In genomic region chr1:156281281-156282142, GRCh38 we compare ENCODE assay signal across 8 cellular contexts. TPM values are rescaled to one million over a fixed set of nuclear protein-coding genes. Genes with fewer than 3 reads are reported as not detected.
DNase-seq lines count a peak whose midpoint lies in the region; ATAC-seq and TF ChIP-seq lines count a peak whose summit lies in the region.

No MANE protein-coding gene starts in this region.

- H3K9ac ChIP-seq in SK-N-MC (ENCODE audit: insufficient read length) (peak overlapping the region; percentile 98), liver (ENCODE audit: low read depth in 1 of 2, low read length in 2 of 2) (peak overlapping the region; percentile 61 to 98)

- no peak for TF ChIP-seq CTCF in breast epithelium (IDR thresholded peaks at IDR 0.05)
- TF ChIP-seq CTCF in liver (IDR thresholded peaks at IDR 0.05; ENCODE audit: low read depth, low read length, missing input control) = no peak

- H3K4me3 ChIP-seq in SK-N-MC (peak overlapping the region; percentile 87), breast epithelium (peak overlapping the region; percentile 77 to 96 (median 89)), liver (ENCODE audit: low read depth in 1 of 3, low read length in 3 of 3) (peak overlapping the region; percentile 82 to 99 (median 96))

- peak; percentile 15 for DNase-seq in NCI-H2029 (lab: John Stamatoyannopoulos, UW)
- DNase-seq in NCI-H2029 treated with DMSO at 0.1 percent for 48 hours (lab: John Stamatoyannopoulos, UW) = no peak
- DNase-seq in SK-N-MC (ENCODE audit: low read depth, low spot score) = no peak
- no peak for DNase-seq in breast epithelium (ENCODE audit: low spot score in 2 of 2)
- DNase-seq in stimulated activated CD8-positive, alpha-beta memory T cell treated with anti-CD3 and anti-CD28 coated beads, Interleukin-2, amount 100 ng/mL, for 48 hours (ENCODE audit: low read depth in 2 of 2) = peak; percentile 37 to 47
- no peak for DNase-seq in HT-29 (ENCODE audit: low spot score)

- ATAC-seq in HG03108 (IDR thresholded peaks at IDR 0.05; ENCODE audit: unreplicated experiment) = peak; percentile 43

- H3K9me3 ChIP-seq in SK-N-MC (ENCODE audit: low read depth, low read length) (no peaks in the 10 kb centered on the region), breast epithelium (no peaks in the 10 kb centered on the region), liver (ENCODE audit: control insufficient read depth in 4 of 4, low read length in 3 of 4) (no peaks in the 10 kb centered on the region)

- TF ChIP-seq POLR2A in breast epithelium (IDR thresholded peaks at IDR 0.05) = no peak

- H3K4me1 ChIP-seq in breast epithelium (peaks cover 0 to 18% of the 10 kb centered on the region in 2 donors), liver (ENCODE audit: control insufficient read depth in 4 of 4, insufficient read depth in 4 of 4, low read length in 3 of 4) (peaks cover 11 to 63% (median 45%) of the 10 kb centered on the region in 4 donors)

- 17% methylated on average over 20 of the region's 20 CpGs for WGBS in liver

- intact Hi-C loops in breast epithelium (cut with DNase I; ENCODE audit: low total_unique reads) = no loop called here

- H3K36me3 ChIP-seq in SK-N-MC (ENCODE audit: insufficient read depth, low read length) (peaks cover 44% of the 10 kb centered on the region), breast epithelium (no peaks in the 10 kb centered on the region), liver (ENCODE audit: control insufficient read depth in 4 of 4, insufficient read depth in 3 of 4, low read depth in 1 of 4, low read length in 3 of 4) (peaks cover 4 to 19% (median 11%) of the 10 kb centered on the region in 4 donors)

- H3K27me3 ChIP-seq in breast epithelium (no peaks in the 10 kb centered on the region), liver (ENCODE audit: control insufficient read depth in 4 of 4, insufficient read depth in 4 of 4, low read length in 3 of 4) (no peaks in the 10 kb centered on the region)

- H3K27ac ChIP-seq in SK-N-MC = peak overlapping the region; percentile 90; the same call in 1 of the 2 replicates
- peak overlapping the region; percentile 88 to 94 for H3K27ac ChIP-seq in breast epithelium
- peak overlapping the region; percentile 95 to 98 for H3K27ac ChIP-seq in liver (ENCODE audit: low read depth in 1 of 2, low read length in 2 of 2)

- no peak for TF ChIP-seq RAD21 in liver (IDR thresholded peaks at IDR 0.05)

TF ChIP-seq in liver, 16 proteins besides CTCF, POLR2A, EP300 and RAD21:
- TF ChIP-seq FOXA1 (IDR thresholded peaks at IDR 0.05) (no peak), EGR1 (IDR thresholded peaks at IDR 0.05; ENCODE audit: low read depth in 2 of 2) (peak; percentile 81 to 89), SP1 (IDR thresholded peaks at IDR 0.05) (no peak), JUND (IDR thresholded peaks at IDR 0.05) (no peak), RXRA (IDR thresholded peaks at IDR 0.05) (no peak), HNF4G (IDR thresholded peaks at IDR 0.05) (no peak), NR2F2 (IDR thresholded peaks at IDR 0.05) (no peak), MAX (IDR thresholded peaks at IDR 0.05) (peak; percentile 34)
- TF ChIP-seq, protein P1, sequence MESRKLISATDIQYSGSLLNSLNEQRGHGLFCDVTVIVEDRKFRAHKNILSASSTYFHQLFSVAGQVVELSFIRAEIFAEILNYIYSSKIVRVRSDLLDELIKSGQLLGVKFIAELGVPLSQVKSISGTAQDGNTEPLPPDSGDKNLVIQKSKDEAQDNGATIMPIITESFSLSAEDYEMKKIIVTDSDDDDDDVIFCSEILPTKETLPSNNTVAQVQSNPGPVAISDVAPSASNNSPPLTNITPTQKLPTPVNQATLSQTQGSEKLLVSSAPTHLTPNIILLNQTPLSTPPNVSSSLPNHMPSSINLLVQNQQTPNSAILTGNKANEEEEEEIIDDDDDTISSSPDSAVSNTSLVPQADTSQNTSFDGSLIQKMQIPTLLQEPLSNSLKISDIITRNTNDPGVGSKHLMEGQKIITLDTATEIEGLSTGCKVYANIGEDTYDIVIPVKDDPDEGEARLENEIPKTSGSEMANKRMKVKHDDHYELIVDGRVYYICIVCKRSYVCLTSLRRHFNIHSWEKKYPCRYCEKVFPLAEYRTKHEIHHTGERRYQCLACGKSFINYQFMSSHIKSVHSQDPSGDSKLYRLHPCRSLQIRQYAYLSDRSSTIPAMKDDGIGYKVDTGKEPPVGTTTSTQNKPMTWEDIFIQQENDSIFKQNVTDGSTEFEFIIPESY (IDR thresholded peaks at IDR 0.05) = peak; percentile 18
- TF ChIP-seq, protein P2, sequence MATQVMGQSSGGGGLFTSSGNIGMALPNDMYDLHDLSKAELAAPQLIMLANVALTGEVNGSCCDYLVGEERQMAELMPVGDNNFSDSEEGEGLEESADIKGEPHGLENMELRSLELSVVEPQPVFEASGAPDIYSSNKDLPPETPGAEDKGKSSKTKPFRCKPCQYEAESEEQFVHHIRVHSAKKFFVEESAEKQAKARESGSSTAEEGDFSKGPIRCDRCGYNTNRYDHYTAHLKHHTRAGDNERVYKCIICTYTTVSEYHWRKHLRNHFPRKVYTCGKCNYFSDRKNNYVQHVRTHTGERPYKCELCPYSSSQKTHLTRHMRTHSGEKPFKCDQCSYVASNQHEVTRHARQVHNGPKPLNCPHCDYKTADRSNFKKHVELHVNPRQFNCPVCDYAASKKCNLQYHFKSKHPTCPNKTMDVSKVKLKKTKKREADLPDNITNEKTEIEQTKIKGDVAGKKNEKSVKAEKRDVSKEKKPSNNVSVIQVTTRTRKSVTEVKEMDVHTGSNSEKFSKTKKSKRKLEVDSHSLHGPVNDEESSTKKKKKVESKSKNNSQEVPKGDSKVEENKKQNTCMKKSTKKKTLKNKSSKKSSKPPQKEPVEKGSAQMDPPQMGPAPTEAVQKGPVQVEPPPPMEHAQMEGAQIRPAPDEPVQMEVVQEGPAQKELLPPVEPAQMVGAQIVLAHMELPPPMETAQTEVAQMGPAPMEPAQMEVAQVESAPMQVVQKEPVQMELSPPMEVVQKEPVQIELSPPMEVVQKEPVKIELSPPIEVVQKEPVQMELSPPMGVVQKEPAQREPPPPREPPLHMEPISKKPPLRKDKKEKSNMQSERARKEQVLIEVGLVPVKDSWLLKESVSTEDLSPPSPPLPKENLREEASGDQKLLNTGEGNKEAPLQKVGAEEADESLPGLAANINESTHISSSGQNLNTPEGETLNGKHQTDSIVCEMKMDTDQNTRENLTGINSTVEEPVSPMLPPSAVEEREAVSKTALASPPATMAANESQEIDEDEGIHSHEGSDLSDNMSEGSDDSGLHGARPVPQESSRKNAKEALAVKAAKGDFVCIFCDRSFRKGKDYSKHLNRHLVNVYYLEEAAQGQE (IDR thresholded peaks at IDR 0.05) = no peak

RNA-seq across cellular contexts. Expression of gene SMG5, which starts 1.1 kb away (rescaled TPM):
- total RNA-seq in breast epithelium = 10 to 100 TPM; 35.7 to 67.8 (median 54.7) TPM
- 10 to 100 TPM; 30.3 to 59.1 TPM for total RNA-seq in liver
- polyA plus RNA-seq in liver = 10 to 100 TPM; 22.9 to 41.1 TPM
- total RNA-seq in HT-29 (2014; rRNA removed; shearing (Covaris generic)) = 135 and 146 TPM in 2 replicates

RNA-seq across cellular contexts. Expression of gene TMEM79, which starts 2.6 kb away (rescaled TPM):
- total RNA-seq in breast epithelium (1 to 10 TPM; 1.3 to 7.8 (median 4.9) TPM), liver (1 to 10 TPM; 1.2 to 1.5 TPM)
- 1 to 10 TPM; 1.7 to 2.2 TPM for polyA plus RNA-seq in liver
- total RNA-seq in HT-29 (2014; rRNA removed; shearing (Covaris generic)) = 4.4 and 5.6 TPM in 2 replicates

RNA-seq across cellular contexts. Expression of gene GLMP, which starts 14.0 kb away (rescaled TPM):
- total RNA-seq in breast epithelium (10 to 100 TPM; 36.4 to 68.5 (median 40.2) TPM), liver (10 to 100 TPM; 26.5 to 30.0 TPM)
- polyA plus RNA-seq in liver = 10 to 100 TPM; 47.9 to 51.4 TPM
- total RNA-seq in HT-29 (2014; rRNA removed; shearing (Covaris generic)) = 75.3 and 78.6 TPM in 2 replicates

RNA-seq across cellular contexts. Expression of gene VHLL, which starts 17.6 kb away (rescaled TPM):
- total RNA-seq in breast epithelium (under 1 TPM in 1 of 3 donors, not detected in 2; 0.98 TPM), liver (under 1 TPM in 1 of 2 donors, not detected in 1; 0.67 TPM)
- polyA plus RNA-seq in liver = not detected
- total RNA-seq in HT-29 (2014; rRNA removed; shearing (Covaris generic)) = not detected in 2 replicates

RNA-seq across cellular contexts. Expression of gene PAQR6, which starts 33.7 kb away (rescaled TPM):
- 1 to 10 TPM; 1.8 to 3.9 (median 2.5) TPM for total RNA-seq in breast epithelium
- total RNA-seq in liver = under 1 TPM; 0.23 to 0.75 TPM
- polyA plus RNA-seq in liver = under 1 TPM; 0.22 to 0.85 TPM
- total RNA-seq in HT-29 (2014; rRNA removed; shearing (Covaris generic)) = 6.5 and 7.0 TPM in 2 replicates

Comparison
In these comparisons a context has a peak if more than half of its experiments do, and no peak if none do; other contexts are left out.
1. DNase-seq: peak in NCI-H2029 (single experiment) and stimulated activated CD8-positive, alpha-beta memory T cell treated with anti-CD3 and anti-CD28 coated beads, Interleukin-2, amount 100 ng/mL, for 48 hours (2 of 2); none in NCI-H2029 treated with DMSO at 0.1 percent for 48 hours (single experiment), SK-N-MC (single experiment), breast epithelium (0 of 2) and HT-29 (single experiment).
2. Peak in every context shown above with its lines, with median percentiles within 50 percentile points of each other: H3K27ac ChIP-seq and H3K4me3 ChIP-seq.